Comparison of ENCODE assay signal across 9 cellular contexts in the genomic region with DNA sequence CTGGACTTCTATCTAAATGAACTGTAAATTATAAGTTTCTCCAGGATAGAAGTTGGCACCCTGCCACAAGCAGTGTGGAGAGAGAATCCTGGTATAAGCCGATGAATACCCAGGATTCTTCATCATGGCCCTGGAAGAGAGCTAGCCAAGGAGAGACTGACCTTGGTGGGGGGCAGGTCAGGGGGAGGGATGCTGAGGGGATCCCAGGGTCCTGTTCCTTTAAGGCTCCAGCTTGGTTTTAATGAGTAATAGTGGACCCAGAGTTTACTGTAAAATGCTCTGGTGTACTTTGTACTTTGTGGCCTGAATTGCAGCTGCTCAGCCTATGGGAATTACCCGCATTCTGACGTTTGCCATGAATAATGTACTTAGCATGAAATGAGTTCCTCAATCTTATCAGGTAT. TPM values are rescaled to one million over a fixed set of nuclear protein-coding genes. Genes with fewer than 3 reads are reported as not detected.
DNase-seq lines count a peak whose midpoint lies in the region; ATAC-seq and TF ChIP-seq lines count a peak whose summit lies in the region.
"Had no signal": no experiment of that assay in that cellular context is flagged by ENCODE, and none has a peak within 500 bp of the region (broad histone marks: within the 10 kb centered on the region; RNA-seq: fewer than 3 reads in every experiment).

No MANE protein-coding gene starts in this region.

- no peaks in the 10 kb centered on the region; the same call in 1 of the 2 replicates for H3K9me3 ChIP-seq in OCI-LY7 (ENCODE audit: low read length)
- H3K9me3 ChIP-seq in left lung, result no peaks in the 10 kb centered on the region
- H3K9me3 ChIP-seq in tibial artery, result no peaks in the 10 kb centered on the region
- no peaks in the 10 kb centered on the region for H3K9me3 ChIP-seq in gastroesophageal sphincter
- H3K9me3 ChIP-seq: MG63 had no signal

- CTCF ChIA-PET in GM10248 (lab: Yijun Ruan, JAX), result interaction anchor here (0.8 to 1.1 kb wide), 2 partner anchors 10 to 19 kb away, joined by 3 to 4 read pairs; no protein-coding TSS in a partner anchor
- CTCF ChIA-PET in OCI-LY7 (lab: Charles Lee; ENCODE audit: unreplicated experiment), result interaction anchor here (1.5 kb wide), 1 partner anchor 51 kb away, joined by 5 read pairs; no protein-coding TSS in a partner anchor

- peaks cover 92% of the 10 kb centered on the region for H3K4me1 ChIP-seq in OCI-LY7 (ENCODE audit: insufficient read depth, low read length, poor library complexity, severe bottlenecking)
- H3K4me1 ChIP-seq in left lung, result no peaks in the 10 kb centered on the region
- peaks cover 0 to 8% (median 0%) of the 10 kb centered on the region in 4 donors for H3K4me1 ChIP-seq in tibial artery
- H3K4me1 ChIP-seq in gastroesophageal sphincter, result peaks cover 0 to 24% (median 3%) of the 10 kb centered on the region in 3 donors

- no peak for TF ChIP-seq EP300 in gastroesophageal sphincter (IDR thresholded peaks at IDR 0.05)

- H4K20me1 ChIP-seq in OCI-LY7 (ENCODE audit: insufficient read depth, low read length), result no peaks in the 10 kb centered on the region

- no peak overlapping the region for H3K4me3 ChIP-seq in OCI-LY7 (ENCODE audit: low read depth, low read length, poor library complexity, severe bottlenecking)
- no peak overlapping the region for H3K4me3 ChIP-seq in left lung
- H3K4me3 ChIP-seq in tibial artery, result no peak overlapping the region
- no peak overlapping the region for H3K4me3 ChIP-seq in gastroesophageal sphincter
- H3K4me3 ChIP-seq: MG63 had no signal

- peak overlapping the region; percentile 41; the same call in 1 of the 2 replicates for H3K4me2 ChIP-seq in OCI-LY7 (ENCODE audit: low read length)

- 36 to 55% methylated on average over 3 of the region's 3 CpGs for WGBS in gastroesophageal sphincter (ENCODE audit: low coverage in 1 of 2), 2 donors

- intact Hi-C loops in OCI-LY7 (cut with micrococcal nuclease; ENCODE audit: unreplicated experiment) (no loop called here), left lung (cut with DNase I) (no loop called here), tibial artery (cut with DNase I; ENCODE audit: low total_unique reads) (no loop called here)

- TF ChIP-seq POLR2A in gastroesophageal sphincter (IDR thresholded peaks at IDR 0.05), result no peak

- BruUV-seq in OCI-LY7 (replicated peaks; lab: Mats Ljungman, UMichigan), result no TSS peak

- DNase-seq in GM10248 (ENCODE audit: extremely low spot score) (peak; percentile 46), OCI-LY7 (ENCODE audit: low spot score) (no peak), left lung (no peak), tibial artery (no peak), NCI-H526 (lab: John Stamatoyannopoulos, UW) (no peak), 8988T (no peak)
- DNase-seq: MG63 had no signal

- no peaks in the 10 kb centered on the region for H3K9me2 ChIP-seq in OCI-LY7 (ENCODE audit: insufficient read depth, low read length)

- H3K36me3 ChIP-seq in OCI-LY7 (ENCODE audit: insufficient read depth, low read length) (peaks cover 86% of the 10 kb centered on the region), left lung (no peaks in the 10 kb centered on the region), tibial artery (no peaks in the 10 kb centered on the region), gastroesophageal sphincter (no peaks in the 10 kb centered on the region)
- H3K36me3 ChIP-seq: MG63 had no signal

- POLR2A ChIA-PET in GM10248 (lab: Yijun Ruan, JAX), result no interaction called here
- POLR2A ChIA-PET in OCI-LY7 (lab: Charles Lee), result interaction anchor here (0.6 to 5.3 kb wide), 7 partner anchors 7 to 480 kb away, joined by 3 to 115 read pairs (median 9); a partner anchor contains a TSS

- ATAC-seq in HG02678 (IDR thresholded peaks at IDR 0.05; ENCODE audit: unreplicated experiment) (peak; percentile 49), left lung (peak; percentile 19), gastroesophageal sphincter (no peak)

- H3K27me3 ChIP-seq in left lung, result no peaks in the 10 kb centered on the region
- H3K27me3 ChIP-seq in tibial artery, result no peaks in the 10 kb centered on the region
- no peaks in the 10 kb centered on the region for H3K27me3 ChIP-seq in gastroesophageal sphincter
- H3K27me3 ChIP-seq: MG63 had no signal

- TF ChIP-seq CTCF in GM10248 (IDR thresholded peaks at IDR 0.05; ENCODE audit: control extremely low read depth, extremely low read depth, low read depth, missing control alignments), result no peak
- TF ChIP-seq CTCF in OCI-LY7 (conservative IDR thresholded peaks at IDR 0.05; ENCODE audit: low read length), result no peak
- no peak for TF ChIP-seq CTCF in left lung (IDR thresholded peaks at IDR 0.05)
- no peak for TF ChIP-seq CTCF in tibial artery (IDR thresholded peaks at IDR 0.05)
- TF ChIP-seq CTCF in gastroesophageal sphincter (IDR thresholded peaks at IDR 0.05), result no peak

- peak overlapping the region; percentile 100 for H3K27ac ChIP-seq in OCI-LY7 (ENCODE audit: low read depth, low read length, poor library complexity, severe bottlenecking)
- H3K27ac ChIP-seq in left lung, result no peak overlapping the region
- H3K27ac ChIP-seq in tibial artery, result no peak overlapping the region
- H3K27ac ChIP-seq in gastroesophageal sphincter, result no peak overlapping the region

- H3K79me2 ChIP-seq in OCI-LY7 (ENCODE audit: insufficient read depth, low read depth, low read length), result peaks cover 80% of the 10 kb centered on the region

- no peak overlapping the region for H2AFZ ChIP-seq in OCI-LY7 (ENCODE audit: low read length)

RNA-seq across cellular contexts. Expression of a gene that starts 16.9 kb away (rescaled TPM):
- total RNA-seq in OCI-LY7 (2014; rRNA removed; shearing (Covaris generic)), result 32.5 and 48.3 TPM in 2 replicates
- total RNA-seq in OCI-LY7 (2022) (62.2 and 86.6 TPM in 2 replicates), left lung (1 to 10 TPM; 1.3 to 2.2 TPM), gastroesophageal sphincter (1 to 10 TPM in 1 of 4 donors, under 1 TPM in 3; 0.15 to 3.8 (median 0.50) TPM)

Comparison
In these comparisons a context has a peak if more than half of its experiments do, and no peak if none do; other contexts are left out.
1. RNA of a gene that starts 16.9 kb away (total RNA-seq): 32.5 to 86.6 TPM in OCI-LY7; 1.3 to 2.2 TPM in left lung and 0.15 to 3.8 TPM in gastroesophageal sphincter; every median in the first group is over 4 times any median in the second.